11 cellular contexts compared by ENCODE assay signal in genomic region chr2:37827911-37828411, GRCh38.
A peak's percentile ranks its signal among the peaks of the same experiment; 100 is the strongest.
DNase-seq lines count a peak whose midpoint lies in the region; ATAC-seq, FAIRE-seq and TF ChIP-seq lines count a peak whose summit lies in the region.
"Had no signal": no experiment of that assay in that cellular context is flagged by ENCODE, and none has a peak within 500 bp of the region (broad histone marks: within the 10 kb centered on the region; RNA-seq: fewer than 3 reads in every experiment).

No MANE protein-coding gene starts in this region.

- in situ Hi-C loops in HepG2 (cut with HindIII; ENCODE audit: extremely low pct_ligation_motif_present, low pct_unique_long_range_greater_than_20kb) = no loop called here

- no peak overlapping the region for H3K4me2 ChIP-seq in HepG2 (ENCODE audit: low read depth, low read length)

- no peaks in the 10 kb centered on the region for H4K20me1 ChIP-seq in HepG2 (ENCODE audit: insufficient read depth, low read length)

- peak; percentile 78 for DNase-seq in HepG2 (ENCODE audit: low spot score)
- DNase-seq in right lobe of liver = no peak
- DNase-seq in heart right ventricle = peak in 1 of 2 donors; percentile 67
- no peak for DNase-seq in uterus
- no peak for DNase-seq in lower lobe of right lung
- no peak for DNase-seq in NCI-H187 (lab: John Stamatoyannopoulos, UW)
- DNase-seq: CD4-positive, alpha-beta memory T cell; endodermal cell; mucosa of descending colon had no signal

- H3K27me3 ChIP-seq in HepG2 (ENCODE audit: control insufficient read depth in 1 of 2, insufficient read depth in 2 of 2, low read length in 2 of 2) = peaks cover 0 to 9% of the 10 kb centered on the region in 2 experiments; a peak in 1 of 5 replicates
- no peaks in the 10 kb centered on the region for H3K27me3 ChIP-seq in right lobe of liver
- no peaks in the 10 kb centered on the region for H3K27me3 ChIP-seq in heart right ventricle
- H3K27me3 ChIP-seq in uterus = no peaks in the 10 kb centered on the region
- H3K27me3 ChIP-seq in lower lobe of right lung (ENCODE audit: low read depth) = no peaks in the 10 kb centered on the region

- POLR2A ChIA-PET in HepG2 (lab: Yijun Ruan, JAX) = no interaction called here

- FAIRE-seq in HepG2 (lab: Jason Lieb, UNC) = no peak

- WGBS in HepG2 (ENCODE audit: low lambda C conversion rate) = 14% methylated on average over 5 of the region's 5 CpGs
- 63% methylated on average over 5 of the region's 5 CpGs for WGBS in right lobe of liver (ENCODE audit: insufficient coverage, low coverage, low lambda C conversion rate, missing lambda C conversion rate)
- WGBS in heart right ventricle, 2 donors = 33 to 44% methylated on average over 5 of the region's 5 CpGs

- no TSS peak for BruUV-seq in HepG2 (replicated peaks; lab: Mats Ljungman, UMichigan)

- H3K4me3 ChIP-seq in HepG2 (replicated peaks in 1 of 3; ENCODE audit: insufficient read depth in 1 of 3, low read depth in 2 of 3, low read length in 3 of 3) = no peak overlapping the region
- H3K4me3 ChIP-seq in right lobe of liver = no peak overlapping the region
- no peak overlapping the region for H3K4me3 ChIP-seq in heart right ventricle
- H3K4me3 ChIP-seq in uterus = no peak overlapping the region
- H3K4me3 ChIP-seq in lower lobe of right lung = no peak overlapping the region
- H3K4me3 ChIP-seq: mucosa of descending colon had no signal

- CTCF ChIA-PET in HepG2 (lab: Yijun Ruan, JAX; ENCODE audit: low intra/inter-chr PET ratio, low total read pairs) = no interaction called here

- no peak overlapping the region for H3K9ac ChIP-seq in HepG2 (ENCODE audit: insufficient read depth, low read depth, low read length)

- no peak for TF ChIP-seq EP300 in HepG2 (IDR thresholded peaks at IDR 0.05; ENCODE audit: low read depth in 2 of 2, low read length in 2 of 2)
- no peak for TF ChIP-seq EP300 in HepG2 (CRISPR knock-in tag; IDR thresholded peaks at IDR 0.05; ENCODE audit: borderline replicate concordance)

- intact Hi-C loops in HepG2 (cut with micrococcal nuclease; ENCODE audit: unreplicated experiment) = no loop called here
- intact Hi-C loops in right lobe of liver (cut with DNase I) = no loop called here
- intact Hi-C loops in heart right ventricle (cut with DNase I) = loop anchor here in 6 of 10 donors (1.0 to 10.0 kb wide), 5 partner anchors 47 to 432 kb away; partner anchors contain the start of gene CDC42EP3 (in 4 of the 6)
- intact Hi-C loops in uterus (cut with DNase I; ENCODE audit: low total_unique reads) = no loop called here
- intact Hi-C loops in lower lobe of right lung (cut with DNase I) = no loop called here

- H3K4me1 ChIP-seq in HepG2 (ENCODE audit: insufficient read depth, low read length) = peaks cover 13% of the 10 kb centered on the region
- no peaks in the 10 kb centered on the region for H3K4me1 ChIP-seq in right lobe of liver
- peaks cover 0 to 54% (median 42%) of the 10 kb centered on the region in 9 donors for H3K4me1 ChIP-seq in heart right ventricle
- no peaks in the 10 kb centered on the region for H3K4me1 ChIP-seq in uterus
- peaks cover 43% of the 10 kb centered on the region for H3K4me1 ChIP-seq in lower lobe of right lung

- H3K9me3 ChIP-seq in HepG2 (ENCODE audit: low read length) (no peaks in the 10 kb centered on the region), right lobe of liver (no peaks in the 10 kb centered on the region), heart right ventricle (no peaks in the 10 kb centered on the region), uterus (no peaks in the 10 kb centered on the region), lower lobe of right lung (no peaks in the 10 kb centered on the region)
- H3K9me3 ChIP-seq: mucosa of descending colon had no signal

- no peaks in the 10 kb centered on the region for H3K79me2 ChIP-seq in HepG2 (ENCODE audit: insufficient read depth, low read length)

- TF ChIP-seq RAD21 in HepG2 (CRISPR knock-in tag; IDR thresholded peaks at IDR 0.05) = no peak

- no peak overlapping the region for H2AFZ ChIP-seq in HepG2 (ENCODE audit: low read length)

- ATAC-seq in HepG2 (no peak), right lobe of liver (no peak), SK-N-SH treated with all-trans-retinoic acid at 6 μM for 48 hours (peak; percentile 45), heart right ventricle (peak; percentile 54 to 88 (median 72)), lower lobe of right lung (no peak), GM21381 (IDR thresholded peaks at IDR 0.05; ENCODE audit: unreplicated experiment) (no peak)
- ATAC-seq: mucosa of descending colon had no signal

- no peak for TF ChIP-seq CTCF in HepG2 (CRISPR knock-in tag; IDR thresholded peaks at IDR 0.05)
- TF ChIP-seq CTCF in right lobe of liver (IDR thresholded peaks at IDR 0.05) = no peak
- no peak for TF ChIP-seq CTCF in heart right ventricle (IDR thresholded peaks at IDR 0.05)
- TF ChIP-seq CTCF in uterus (IDR thresholded peaks at IDR 0.05) = no peak
- no peak for TF ChIP-seq CTCF in lower lobe of right lung (IDR thresholded peaks at IDR 0.05)

- H3K27ac ChIP-seq in HepG2 (ENCODE audit: extremely low read length, insufficient read depth, low read length) (no peak overlapping the region), right lobe of liver (no peak overlapping the region), heart right ventricle (peak overlapping the region in 8 of 10 donors; percentile 40 to 84 (median 74)), uterus (peak overlapping the region; percentile 70 to 74), lower lobe of right lung (no peak overlapping the region)

- TF ChIP-seq POLR2A in HepG2 (IDR thresholded peaks at IDR 0.05; ENCODE audit: insufficient read depth in 1 of 2, low read depth in 2 of 2, low read length in 2 of 2) (no peak), right lobe of liver (IDR thresholded peaks at IDR 0.05) (no peak), uterus (IDR thresholded peaks at IDR 0.05) (no peak)

- no peaks in the 10 kb centered on the region for H3K36me3 ChIP-seq in HepG2 (replicated peaks in 1 of 2; ENCODE audit: control insufficient read depth in 1 of 2, insufficient read depth in 2 of 2, low read length in 2 of 2)
- H3K36me3 ChIP-seq in right lobe of liver = no peaks in the 10 kb centered on the region
- no peaks in the 10 kb centered on the region for H3K36me3 ChIP-seq in heart right ventricle
- H3K36me3 ChIP-seq in uterus = no peaks in the 10 kb centered on the region
- no peaks in the 10 kb centered on the region for H3K36me3 ChIP-seq in lower lobe of right lung

TF ChIP-seq in HepG2, 621 proteins besides CTCF, POLR2A, EP300 and RAD21 (continues in another document):
- TF ChIP-seq ZNF335 (CRISPR knock-in tag; IDR thresholded peaks at IDR 0.05) (no peak), NCOA2 (CRISPR knock-in tag; IDR thresholded peaks at IDR 0.05) (0 out of 2 replicates have a peak, but pooled peaks have one; percentile 23), BHLHE40 (IDR thresholded peaks at IDR 0.05; ENCODE audit: low read length) (peak; percentile 77), SIX4 (CRISPR knock-in tag; IDR thresholded peaks at IDR 0.05) (peak; percentile 60; the same call in 1 of the 2 replicates)

TF ChIP-seq in SK-N-SH treated with all-trans-retinoic acid at 6 μM for 48 hours, 23 proteins besides CTCF, POLR2A, EP300 and RAD21:
- TF ChIP-seq ZFP30 (CRISPR knock-in tag; IDR thresholded peaks at IDR 0.05) = no peak
- peak; percentile 71 for TF ChIP-seq CREB5 (CRISPR knock-in tag; IDR thresholded peaks at IDR 0.05; ENCODE audit: low read depth)
- TF ChIP-seq TCF4 (CRISPR knock-in tag; IDR thresholded peaks at IDR 0.05; ENCODE audit: borderline replicate concordance) = no peak
- TF ChIP-seq GLIS3 (CRISPR knock-in tag; IDR thresholded peaks at IDR 0.05) = no peak
- no peak for TF ChIP-seq CSDC2 (CRISPR knock-in tag; IDR thresholded peaks at IDR 0.05)
- no peak for TF ChIP-seq ZC3H10 (CRISPR knock-in tag; IDR thresholded peaks at IDR 0.05)
- no peak for TF ChIP-seq SNAI2 (CRISPR knock-in tag; IDR thresholded peaks at IDR 0.05)
- TF ChIP-seq ZNF565 (CRISPR knock-in tag; conservative IDR thresholded peaks at IDR 0.05; ENCODE audit: low read depth) = no peak
- no peak for TF ChIP-seq RARB (CRISPR knock-in tag; IDR thresholded peaks at IDR 0.05)
- no peak for TF ChIP-seq ZNF8 (CRISPR knock-in tag; IDR thresholded peaks at IDR 0.05)
- TF ChIP-seq ESRRG (CRISPR knock-in tag; IDR thresholded peaks at IDR 0.05) = no peak
- no peak for TF ChIP-seq TOX (CRISPR knock-in tag; IDR thresholded peaks at IDR 0.05; ENCODE audit: borderline replicate concordance)
- peak; percentile 51; the same call in 1 of the 2 replicates for TF ChIP-seq ISL1 (CRISPR knock-in tag; IDR thresholded peaks at IDR 0.05)

Comparison
In these comparisons a context has a peak if more than half of its experiments do, and no peak if none do; other contexts are left out.
1. ATAC-seq: peak in SK-N-SH treated with all-trans-retinoic acid at 6 μM for 48 hours (single experiment) and heart right ventricle (8 of 8); none in HepG2 (single experiment), right lobe of liver (0 of 4), lower lobe of right lung (0 of 2) and GM21381 (single experiment).
2. H3K27ac ChIP-seq: peak in heart right ventricle (8 of 10) and uterus (2 of 2); none in HepG2 (single experiment), right lobe of liver (0 of 3) and lower lobe of right lung (single experiment).
3. intact Hi-C loops: an anchor here in heart right ventricle (1.0 to 10.0 kb wide); none called in HepG2, right lobe of liver, uterus and lower lobe of right lung.